Comparison of ENCODE assay signal across 2 cellular contexts in the genomic region with DNA sequence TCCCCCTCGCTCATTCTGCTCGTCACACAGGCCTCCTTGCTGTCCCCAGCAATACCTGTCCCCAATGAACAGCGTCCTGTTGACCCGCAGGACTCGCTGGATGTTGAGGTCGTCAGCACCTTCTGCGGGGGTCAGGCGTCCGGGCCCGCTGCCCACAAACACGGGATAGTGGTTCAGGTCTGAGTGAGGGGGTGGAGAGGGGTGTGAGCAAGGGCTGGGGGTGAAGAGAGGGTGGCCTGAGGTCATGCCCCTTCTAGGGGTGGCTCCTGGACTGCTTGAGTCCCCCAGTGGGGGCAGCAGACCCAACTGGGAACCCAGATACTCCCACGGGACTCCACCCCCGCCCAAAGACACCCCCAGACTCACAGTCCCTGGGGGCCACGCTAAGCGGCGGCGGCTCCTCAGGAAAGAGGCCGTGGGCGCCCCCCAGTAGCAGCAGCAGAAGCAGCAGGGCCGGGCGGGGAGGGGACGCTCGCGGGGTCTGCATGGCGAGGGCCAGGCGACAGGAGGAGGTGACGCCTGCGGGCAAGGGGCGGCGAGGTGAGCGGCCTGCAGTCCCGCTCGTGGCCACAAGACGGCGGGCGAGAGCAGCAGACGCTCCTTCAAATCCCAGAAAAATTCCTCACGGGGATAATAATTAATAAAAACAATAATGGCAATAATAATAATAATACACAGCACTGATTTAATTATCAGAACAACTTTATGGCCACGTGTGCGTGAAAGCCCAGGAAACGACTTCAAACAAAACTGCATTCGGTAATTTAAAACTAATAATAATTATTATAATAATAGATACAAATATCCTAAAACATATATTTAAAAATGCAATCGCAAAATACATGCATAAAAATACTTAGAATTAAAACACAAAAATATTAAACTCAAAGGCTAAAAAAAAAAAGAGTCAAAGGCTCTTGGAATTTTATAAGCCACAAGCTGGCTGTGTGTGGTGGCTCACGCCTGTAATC.
TF ChIP-seq lines count a peak whose summit lies in the region.

No MANE protein-coding gene starts in this region.

TF ChIP-seq in SK-N-SH, 30 proteins besides CTCF, POLR2A, EP300 and RAD21 (continued from another document):
- TF ChIP-seq, protein P1, sequence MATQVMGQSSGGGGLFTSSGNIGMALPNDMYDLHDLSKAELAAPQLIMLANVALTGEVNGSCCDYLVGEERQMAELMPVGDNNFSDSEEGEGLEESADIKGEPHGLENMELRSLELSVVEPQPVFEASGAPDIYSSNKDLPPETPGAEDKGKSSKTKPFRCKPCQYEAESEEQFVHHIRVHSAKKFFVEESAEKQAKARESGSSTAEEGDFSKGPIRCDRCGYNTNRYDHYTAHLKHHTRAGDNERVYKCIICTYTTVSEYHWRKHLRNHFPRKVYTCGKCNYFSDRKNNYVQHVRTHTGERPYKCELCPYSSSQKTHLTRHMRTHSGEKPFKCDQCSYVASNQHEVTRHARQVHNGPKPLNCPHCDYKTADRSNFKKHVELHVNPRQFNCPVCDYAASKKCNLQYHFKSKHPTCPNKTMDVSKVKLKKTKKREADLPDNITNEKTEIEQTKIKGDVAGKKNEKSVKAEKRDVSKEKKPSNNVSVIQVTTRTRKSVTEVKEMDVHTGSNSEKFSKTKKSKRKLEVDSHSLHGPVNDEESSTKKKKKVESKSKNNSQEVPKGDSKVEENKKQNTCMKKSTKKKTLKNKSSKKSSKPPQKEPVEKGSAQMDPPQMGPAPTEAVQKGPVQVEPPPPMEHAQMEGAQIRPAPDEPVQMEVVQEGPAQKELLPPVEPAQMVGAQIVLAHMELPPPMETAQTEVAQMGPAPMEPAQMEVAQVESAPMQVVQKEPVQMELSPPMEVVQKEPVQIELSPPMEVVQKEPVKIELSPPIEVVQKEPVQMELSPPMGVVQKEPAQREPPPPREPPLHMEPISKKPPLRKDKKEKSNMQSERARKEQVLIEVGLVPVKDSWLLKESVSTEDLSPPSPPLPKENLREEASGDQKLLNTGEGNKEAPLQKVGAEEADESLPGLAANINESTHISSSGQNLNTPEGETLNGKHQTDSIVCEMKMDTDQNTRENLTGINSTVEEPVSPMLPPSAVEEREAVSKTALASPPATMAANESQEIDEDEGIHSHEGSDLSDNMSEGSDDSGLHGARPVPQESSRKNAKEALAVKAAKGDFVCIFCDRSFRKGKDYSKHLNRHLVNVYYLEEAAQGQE (IDR thresholded peaks at IDR 0.05; ENCODE audit: low read depth, low read length) = no peak
- TF ChIP-seq IRF3 (IDR thresholded peaks at IDR 0.05; ENCODE audit: low read depth, low read length) (no peak), GABPA (IDR thresholded peaks at IDR 0.05; ENCODE audit: low read depth) (no peak), SMC3 (IDR thresholded peaks at IDR 0.05; ENCODE audit: low read depth, low read length) (peak; percentile 47)

TF ChIP-seq in SK-N-SH treated with all-trans-retinoic acid at 6 μM for 48 hours, 23 proteins besides CTCF, POLR2A, EP300 and RAD21 (continued from another document):
- TF ChIP-seq, protein P2, sequence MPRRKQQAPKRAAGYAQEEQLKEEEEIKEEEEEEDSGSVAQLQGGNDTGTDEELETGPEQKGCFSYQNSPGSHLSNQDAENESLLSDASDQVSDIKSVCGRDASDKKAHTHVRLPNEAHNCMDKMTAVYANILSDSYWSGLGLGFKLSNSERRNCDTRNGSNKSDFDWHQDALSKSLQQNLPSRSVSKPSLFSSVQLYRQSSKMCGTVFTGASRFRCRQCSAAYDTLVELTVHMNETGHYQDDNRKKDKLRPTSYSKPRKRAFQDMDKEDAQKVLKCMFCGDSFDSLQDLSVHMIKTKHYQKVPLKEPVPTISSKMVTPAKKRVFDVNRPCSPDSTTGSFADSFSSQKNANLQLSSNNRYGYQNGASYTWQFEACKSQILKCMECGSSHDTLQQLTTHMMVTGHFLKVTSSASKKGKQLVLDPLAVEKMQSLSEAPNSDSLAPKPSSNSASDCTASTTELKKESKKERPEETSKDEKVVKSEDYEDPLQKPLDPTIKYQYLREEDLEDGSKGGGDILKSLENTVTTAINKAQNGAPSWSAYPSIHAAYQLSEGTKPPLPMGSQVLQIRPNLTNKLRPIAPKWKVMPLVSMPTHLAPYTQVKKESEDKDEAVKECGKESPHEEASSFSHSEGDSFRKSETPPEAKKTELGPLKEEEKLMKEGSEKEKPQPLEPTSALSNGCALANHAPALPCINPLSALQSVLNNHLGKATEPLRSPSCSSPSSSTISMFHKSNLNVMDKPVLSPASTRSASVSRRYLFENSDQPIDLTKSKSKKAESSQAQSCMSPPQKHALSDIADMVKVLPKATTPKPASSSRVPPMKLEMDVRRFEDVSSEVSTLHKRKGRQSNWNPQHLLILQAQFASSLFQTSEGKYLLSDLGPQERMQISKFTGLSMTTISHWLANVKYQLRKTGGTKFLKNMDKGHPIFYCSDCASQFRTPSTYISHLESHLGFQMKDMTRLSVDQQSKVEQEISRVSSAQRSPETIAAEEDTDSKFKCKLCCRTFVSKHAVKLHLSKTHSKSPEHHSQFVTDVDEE (CRISPR knock-in tag; IDR thresholded peaks at IDR 0.05) = no peak
- no peak for TF ChIP-seq TCF4 (CRISPR knock-in tag; IDR thresholded peaks at IDR 0.05; ENCODE audit: borderline replicate concordance)
- TF ChIP-seq SNAI2 (CRISPR knock-in tag; IDR thresholded peaks at IDR 0.05) = no peak
- TF ChIP-seq POU6F1 (CRISPR knock-in tag; IDR thresholded peaks at IDR 0.05; ENCODE audit: borderline replicate concordance, low read depth) = no peak
- TF ChIP-seq BACH2 (CRISPR knock-in tag; IDR thresholded peaks at IDR 0.05; ENCODE audit: borderline replicate concordance) = no peak
- TF ChIP-seq ZNF70 (CRISPR knock-in tag; IDR thresholded peaks at IDR 0.05) = no peak
- no peak for TF ChIP-seq RARB (CRISPR knock-in tag; IDR thresholded peaks at IDR 0.05)
- no peak for TF ChIP-seq GLIS3 (CRISPR knock-in tag; IDR thresholded peaks at IDR 0.05)
- no peak for TF ChIP-seq ZFP3 (CRISPR knock-in tag; IDR thresholded peaks at IDR 0.05)
- no peak for TF ChIP-seq OSR1 (CRISPR knock-in tag; IDR thresholded peaks at IDR 0.05)
